In genomic region chr15:97099040-97099439, GRCh38 we compare ENCODE assay signal across 25 cellular contexts.
DNase-seq lines count a peak whose midpoint lies in the region; ATAC-seq, FAIRE-seq and TF ChIP-seq lines count a peak whose summit lies in the region.
"Had no signal": no experiment of that assay in that cellular context is flagged by ENCODE, and none has a peak within 500 bp of the region (broad histone marks: within the 10 kb centered on the region; RNA-seq: fewer than 3 reads in every experiment).

No MANE protein-coding gene starts in this region.

- H3K9me2 ChIP-seq in GM23338 (ENCODE audit: insufficient read depth) = no peaks in the 10 kb centered on the region

- no peaks in the 10 kb centered on the region for H3K36me3 Mint-ChIP-seq in GM23338 (ENCODE audit: low read depth)
- H3K36me3 Mint-ChIP-seq: CD14-positive monocyte; CD4-positive, alpha-beta memory T cell; CD4-positive, CD25-positive, alpha-beta regulatory T cell; CD8-positive, alpha-beta memory T cell had no signal

- intact Hi-C loops in GM12878 (cut with micrococcal nuclease; ENCODE audit: unreplicated experiment) (no loop called here), head of caudate nucleus (cut with DNase I) (no loop called here)

- H3K9me3 Mint-ChIP-seq in GM23338 = no peaks in the 10 kb centered on the region

- DNase-seq in GM23338 (ENCODE audit: low spot score) = no peak
- no peak for DNase-seq in GM12878 (ENCODE audit: low read depth, low spot score)
- DNase-seq in SIG-M5 treated with dmso at 0.1 percent for 504 hours (lab: John Stamatoyannopoulos, UW; ENCODE audit: unreplicated experiment) = no peak
- no peak for DNase-seq in head of caudate nucleus
- DNase-seq: 8988T; ACHN; BE2C; C1 segment of cervical spinal cord; CD4-positive, alpha-beta memory T cell; CD4-positive, CD25-positive, alpha-beta regulatory T cell; CD8-positive, alpha-beta memory T cell; COR-L47; DMS 273 treated with DMSO at 0.1 percent for 48 hours; DMS153; DMS79 treated with DMSO at 0.1 percent for 48 hours; EL; GDM1 had no signal

- RAD21 ChIA-PET in GM12878 (lab: Charles Lee; ENCODE audit: unreplicated experiment) = interaction anchor here (1.4 kb wide), 1 partner anchor 15 kb away, joined by 3 read pairs; no protein-coding TSS in a partner anchor

- no peaks in the 10 kb centered on the region for H3F3A ChIP-seq in GM23338 (replicated peaks; ENCODE audit: low read depth)

- no peak overlapping the region for H3K27ac Mint-ChIP-seq in GM23338
- H3K27ac Mint-ChIP-seq: CD4-positive, alpha-beta memory T cell; CD4-positive, CD25-positive, alpha-beta regulatory T cell had no signal

- no peaks in the 10 kb centered on the region for H3K9me3 ChIP-seq in GM12878 (replicated peaks; ENCODE audit: control insufficient read depth, insufficient read depth, low read length)
- H3K9me3 ChIP-seq: BLaER1 had no signal

- H3K27me3 Mint-ChIP-seq in GM23338 (ENCODE audit: insufficient read depth, low read depth, poor library complexity) = peaks cover 1% of the 10 kb centered on the region
- H3K27me3 Mint-ChIP-seq: CD4-positive, alpha-beta memory T cell; CD4-positive, CD25-positive, alpha-beta regulatory T cell had no signal

- FAIRE-seq in GM12878 (lab: Jason Lieb, UNC) = no peak
- FAIRE-seq: A204.1, GM12891, GM19239 had no signal

- H3K27ac ChIP-seq in GM23338 (ENCODE audit: low read depth) = no peak overlapping the region
- no peak overlapping the region for H3K27ac ChIP-seq in GM12878 (ENCODE audit: control insufficient read depth, insufficient read depth)
- H3K27ac ChIP-seq: BLaER1 had no signal

- TF ChIP-seq RAD21 in Ishikawa (IDR thresholded peaks at IDR 0.05; ENCODE audit: low read depth) (no peak), GM12878 (IDR thresholded peaks at IDR 0.05; ENCODE audit: insufficient read depth, low read depth, low read length) (no peak)

- H4K20me1 ChIP-seq in GM23338 (replicated peaks; ENCODE audit: insufficient read depth) (no peaks in the 10 kb centered on the region), GM12878 (ENCODE audit: control insufficient read depth, insufficient read depth) (no peaks in the 10 kb centered on the region)
- H4K20me1 ChIP-seq: BLaER1 had no signal

- POLR2A ChIA-PET in GM12878 (lab: Charles Lee) = no interaction called here

- TF ChIP-seq POLR2A in GM12878 (IDR thresholded peaks at IDR 0.05; ENCODE audit: low read depth, low read length) = no peak

- no peaks in the 10 kb centered on the region for H3K36me3 ChIP-seq in GM23338 (ENCODE audit: insufficient read depth)
- H3K36me3 ChIP-seq in GM12878 (ENCODE audit: control insufficient read depth in 2 of 2, insufficient read depth in 2 of 2, low read length in 1 of 2) = no peaks in the 10 kb centered on the region
- H3K36me3 ChIP-seq: BE2C, BLaER1 had no signal

- no peaks in the 10 kb centered on the region for H3K4me1 ChIP-seq in GM23338 (ENCODE audit: insufficient read depth)
- no peaks in the 10 kb centered on the region for H3K4me1 ChIP-seq in GM12878 (ENCODE audit: control insufficient read depth, insufficient read depth, low read length)
- H3K4me1 ChIP-seq: BE2C, BLaER1 had no signal

- BruUV-seq in GM12878 (replicated peaks; lab: Mats Ljungman, UMichigan) = no TSS peak

- SMC1A ChIA-PET in GM12878 (lab: Charles Lee; ENCODE audit: uncharacterized antibody, unreplicated experiment) = interaction anchor here (1.0 to 1.3 kb wide), 4 partner anchors 10 to 15 kb away, joined by 3 to 4 read pairs (median 3); no protein-coding TSS in a partner anchor

- H3K4me3 ChIP-seq in GM23338 (no peak overlapping the region), GM12878 (no peak overlapping the region)
- H3K4me3 ChIP-seq: BLaER1 had no signal

- no peaks in the 10 kb centered on the region for H3K79me2 ChIP-seq in GM23338 (replicated peaks; ENCODE audit: insufficient read depth)
- H3K79me2 ChIP-seq in GM12878 (ENCODE audit: control insufficient read depth, insufficient read depth, low read length) = no peaks in the 10 kb centered on the region

- CTCF ChIA-PET in GM12878 (lab: Yijun Ruan, JAX) = no interaction called here

- H3K4me2 ChIP-seq in GM23338 (no peak overlapping the region), GM12878 (ENCODE audit: control insufficient read depth, insufficient read depth) (no peak overlapping the region)
- H3K4me2 ChIP-seq: BLaER1 had no signal

- no peaks in the 10 kb centered on the region for H3K4me1 Mint-ChIP-seq in GM23338
- H3K4me1 Mint-ChIP-seq: CD14-positive monocyte; CD4-positive, alpha-beta memory T cell; CD4-positive, CD25-positive, alpha-beta regulatory T cell; CD8-positive, alpha-beta memory T cell had no signal

- H3K27me3 ChIP-seq in GM23338 (ENCODE audit: insufficient read depth) = no peaks in the 10 kb centered on the region
- no peaks in the 10 kb centered on the region for H3K27me3 ChIP-seq in GM12878 (replicated peaks in 1 of 2; ENCODE audit: control insufficient read depth in 2 of 2, insufficient read depth in 2 of 2, low read length in 1 of 2)
- H3K27me3 ChIP-seq: BE2C, BLaER1 had no signal

- ATAC-seq in GM23338 (no peak), GM12878 (no peak), GM19035 (IDR thresholded peaks at IDR 0.05; ENCODE audit: unreplicated experiment) (no peak), GM18519 (IDR thresholded peaks at IDR 0.05; ENCODE audit: low FRiP score, unreplicated experiment) (no peak)

- H3K4me3 Mint-ChIP-seq in GM23338 = no peak overlapping the region
- H3K4me3 Mint-ChIP-seq: CD14-positive monocyte; CD4-positive, alpha-beta memory T cell; CD4-positive, CD25-positive, alpha-beta regulatory T cell; CD8-positive, alpha-beta memory T cell had no signal

- H2AFZ ChIP-seq in GM23338 = no peak overlapping the region
- no peak overlapping the region for H2AFZ ChIP-seq in GM12878 (ENCODE audit: control insufficient read depth, low read depth, low read length)

- TF ChIP-seq CTCF in GM23338 (conservative IDR thresholded peaks at IDR 0.05; ENCODE audit: low read depth in 2 of 2) (no peak), GM12878 (IDR thresholded peaks at IDR 0.05 in 2 of 3, conservative IDR thresholded peaks at IDR 0.05 in 1 of 3; ENCODE audit: control insufficient read depth in 2 of 3, extremely low read depth in 1 of 3, insufficient read depth in 1 of 3, low read depth in 3 of 3, low read length in 3 of 3) (no peak)

- H3K9ac ChIP-seq in GM12878 (ENCODE audit: control insufficient read depth, insufficient read depth, low read length) = no peak overlapping the region
- H3K9ac ChIP-seq: BLaER1 had no signal

- in situ Hi-C loops in GM12878 (cut with MboI) = no loop called here

- WGBS in GM12878 (ENCODE audit: insufficient coverage, insufficient replicate concordance, low lambda C conversion rate, missing lambda C conversion rate) = 29% methylated on average over 1 of the region's 1 CpG

- TF ChIP-seq EP300 in Ishikawa (IDR thresholded peaks at IDR 0.05; ENCODE audit: borderline replicate concordance) (no peak), GM12878 (IDR thresholded peaks at IDR 0.05; ENCODE audit: borderline replicate concordance in 1 of 2, control insufficient read depth in 1 of 2, low read depth in 2 of 2, low read length in 2 of 2) (no peak)

TF ChIP-seq in GM23338, 12 proteins besides CTCF, POLR2A, EP300 and RAD21 (continues in another document):
- no peak for TF ChIP-seq STAT1 (IDR thresholded peaks at IDR 0.05; ENCODE audit: unreplicated experiment)

TF ChIP-seq in Ishikawa, 13 proteins besides CTCF, POLR2A, EP300 and RAD21 (continues in another document):
- TF ChIP-seq TEAD4 (IDR thresholded peaks at IDR 0.05) = no peak
- TF ChIP-seq MAX (IDR thresholded peaks at IDR 0.05) = no peak
- no peak for TF ChIP-seq CREB1 (IDR thresholded peaks at IDR 0.05; ENCODE audit: low read depth)
- TF ChIP-seq USF1 (IDR thresholded peaks at IDR 0.05) = no peak
- no peak for TF ChIP-seq TCF12 (IDR thresholded peaks at IDR 0.05; ENCODE audit: low read depth)

TF ChIP-seq in GM12878, 131 proteins besides CTCF, POLR2A, EP300 and RAD21:
- TF ChIP-seq BMI1 (IDR thresholded peaks at IDR 0.05; ENCODE audit: borderline replicate concordance) (no peak), EZH2 (IDR thresholded peaks at IDR 0.05; ENCODE audit: borderline replicate concordance, control insufficient read depth, low read depth, low read length) (no peak), REST (IDR thresholded peaks at IDR 0.05; ENCODE audit: low read depth, low read length) (peak; percentile 24; the same call in 1 of the 2 replicates), RELB (IDR thresholded peaks at IDR 0.05; ENCODE audit: low read depth) (no peak)
